26 cellular contexts compared by ENCODE assay signal in the genomic region with DNA sequence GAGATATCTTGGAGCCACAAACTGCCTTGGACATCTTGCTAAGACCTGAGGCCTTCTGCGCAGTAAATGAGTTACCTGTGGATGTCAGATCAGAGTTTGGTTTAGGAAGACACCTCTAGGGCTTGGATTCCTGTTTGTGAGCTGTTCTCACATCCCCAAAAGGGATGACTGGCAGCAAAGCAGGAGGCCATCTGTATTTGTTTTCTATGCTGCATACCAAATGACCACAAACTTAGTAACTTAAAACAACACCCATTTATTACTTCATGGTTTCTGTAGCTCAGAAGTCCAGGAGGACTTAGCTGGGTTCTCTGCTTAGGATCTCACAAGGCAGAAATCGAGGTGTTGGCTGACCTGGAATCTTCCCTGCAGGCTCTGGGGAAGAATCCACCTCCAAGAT.
A peak's percentile ranks its signal among the peaks of the same experiment; 100 is the strongest.
DNase-seq lines count a peak whose midpoint lies in the region; ATAC-seq and TF ChIP-seq lines count a peak whose summit lies in the region.
"Had no signal": no experiment of that assay in that cellular context is flagged by ENCODE, and none has a peak within 500 bp of the region (broad histone marks: within the 10 kb centered on the region; RNA-seq: fewer than 3 reads in every experiment).

No MANE protein-coding gene starts in this region.

- no peak overlapping the region for H2AFZ ChIP-seq in mesenchymal stem cell (ENCODE audit: low read depth, low read length)

- no peaks in the 10 kb centered on the region for H3K9me3 ChIP-seq in mesenchymal stem cell (ENCODE audit: control insufficient read depth, low read length)
- H3K9me3 ChIP-seq in right lobe of liver, result no peaks in the 10 kb centered on the region
- H3K9me3 ChIP-seq: adrenal gland, heart right ventricle, SK-N-SH, vagina had no signal

- no peak overlapping the region for H4K8ac ChIP-seq in mesenchymal stem cell (ENCODE audit: low read length)

- H2BK5ac ChIP-seq in mesenchymal stem cell (ENCODE audit: low read depth, low read length, poor library complexity, severe bottlenecking), result no peak overlapping the region

- ATAC-seq in right lobe of liver, result no peak
- ATAC-seq in left colon, result no peak
- ATAC-seq: activated CD8-positive, alpha-beta T cell treated with anti-CD3 and anti-CD28 coated beads, Interleukin-2, amount 10 ng/mL, durations not matched to agents 7 days and 5 days; heart right ventricle; K562; left lobe of liver; T-helper 17 cell had no signal

- no peak overlapping the region for H4K91ac ChIP-seq in mesenchymal stem cell (ENCODE audit: low read length)

- 89% methylated on average over 2 of the region's 2 CpGs for WGBS in mesenchymal stem cell
- 100% methylated on average over 1 of the region's 2 CpGs for whole genome bisulfite sequencing in right lobe of liver (ENCODE audit: insufficient coverage, low coverage, low lambda C conversion rate, missing lambda C conversion rate)

- DNase-seq in Daoy (ENCODE audit: low read depth) (peak; percentile 21), M059J (ENCODE audit: low read depth) (peak; percentile 75), dedifferentiated amniotic fluid mesenchymal stem cell (ENCODE audit: extremely low spot score) (peak; percentile 56), mesenchymal stem cell (peak; percentile 39), right lobe of liver (no peak), NCI-H1436 treated with DMSO at 0.1 percent for 48 hours (lab: John Stamatoyannopoulos, UW) (no peak), left colon (no peak), GF-D8 (lab: John Stamatoyannopoulos, UW) (no peak)
- DNase-seq: activated CD8-positive, alpha-beta T cell treated with anti-CD3 and anti-CD28 coated beads, Interleukin-2, amount 10 ng/mL, durations not matched to agents 7 days and 5 days; activated T-cell treated with anti-CD3 and anti-CD28 coated beads, Interleukin-2, amount 50 U/mL, for 24 hours; adrenal gland; CD4-positive, alpha-beta memory T cell; GDM1; heart right ventricle; natural killer cell; NCI-H146; NCI-H69; SK-N-SH; stimulated activated CD4-positive, alpha-beta T cell treated with anti-CD3 and anti-CD28 coated beads, Interleukin-12 subunit alpha, Interleukin-12 subunit beta, amount 100 ng/mL, for 4 hours; stimulated activated CD4-positive, alpha-beta T cell treated with anti-CD3 and anti-CD28 coated beads, Interleukin-4, amount 100 ng/mL, for 4 hours; T-helper 17 cell had no signal

- H3K36me3 ChIP-seq in mesenchymal stem cell (ENCODE audit: control insufficient read depth in 1 of 2, insufficient read depth in 2 of 2, low read depth in 1 of 2, low read length in 2 of 2) (no peaks in the 10 kb centered on the region), right lobe of liver (no peaks in the 10 kb centered on the region)
- H3K36me3 ChIP-seq: adrenal gland, cardiac muscle cell, heart right ventricle, vagina had no signal

- TF ChIP-seq CTCF in right lobe of liver (IDR thresholded peaks at IDR 0.05), result no peak

- no peak overlapping the region for H3K4me3 ChIP-seq in mesenchymal stem cell (ENCODE audit: insufficient read depth in 1 of 2, low read depth in 1 of 2, low read length in 2 of 2)
- H3K4me3 ChIP-seq in right lobe of liver, result no peak overlapping the region
- H3K4me3 ChIP-seq: adrenal gland, cardiac muscle cell, heart right ventricle, K562, vagina had no signal

- no peak overlapping the region for H3K18ac ChIP-seq in mesenchymal stem cell (ENCODE audit: low read depth in 1 of 2, low read length in 2 of 2)

- TF ChIP-seq POLR2A in right lobe of liver (IDR thresholded peaks at IDR 0.05), result no peak

- H3K79me1 ChIP-seq in mesenchymal stem cell (replicated peaks; ENCODE audit: low read length, poor library complexity, severe bottlenecking), result no peaks in the 10 kb centered on the region

- H3K9ac ChIP-seq in mesenchymal stem cell (ENCODE audit: low read length), result no peak overlapping the region
- H3K9ac ChIP-seq: SK-N-SH had no signal

- peak overlapping the region in 1 of 2 experiments; percentile 57 for H3K14ac ChIP-seq in mesenchymal stem cell (ENCODE audit: low read length in 2 of 2)

- no peak overlapping the region for H2BK15ac ChIP-seq in mesenchymal stem cell (ENCODE audit: low read depth, poor library complexity, severe bottlenecking)

- H3K27me3 ChIP-seq in mesenchymal stem cell (ENCODE audit: control insufficient read depth in 1 of 2, insufficient read depth in 1 of 2, low read length in 2 of 2) (peaks cover 0 to 15% of the 10 kb centered on the region in 2 experiments), right lobe of liver (no peaks in the 10 kb centered on the region)
- H3K27me3 ChIP-seq: adrenal gland, cardiac muscle cell, heart right ventricle, vagina had no signal

- no peak overlapping the region for H3K23ac ChIP-seq in mesenchymal stem cell (ENCODE audit: low read length in 2 of 2)

- H3K4me1 ChIP-seq in mesenchymal stem cell (ENCODE audit: control insufficient read depth, insufficient read depth, low read depth, low read length), result peaks cover 7% of the 10 kb centered on the region
- H3K4me1 ChIP-seq in right lobe of liver, result no peaks in the 10 kb centered on the region
- H3K4me1 ChIP-seq: adrenal gland, heart right ventricle, vagina had no signal

- no peak overlapping the region for H2BK12ac ChIP-seq in mesenchymal stem cell (ENCODE audit: low read length in 2 of 2)

- no peak overlapping the region for H2BK120ac ChIP-seq in mesenchymal stem cell (ENCODE audit: low read depth, low read length)

- H3K27ac ChIP-seq in mesenchymal stem cell (ENCODE audit: low read length, poor library complexity, severe bottlenecking) (no peak overlapping the region), right lobe of liver (no peak overlapping the region)
- H3K27ac ChIP-seq: adrenal gland, cardiac muscle cell, heart right ventricle, RWPE1, vagina had no signal

- no peak overlapping the region for H2AK5ac ChIP-seq in mesenchymal stem cell (ENCODE audit: low read length, severe bottlenecking)

- intact Hi-C loops in right lobe of liver (cut with DNase I), result no loop called here
- intact Hi-C loops in left colon (cut with DNase I, micrococcal nuclease), result no loop called here

- H3K4me2 ChIP-seq in mesenchymal stem cell (ENCODE audit: low read length, poor library complexity, severe bottlenecking), result no peak overlapping the region
- H3K4me2 ChIP-seq: SK-N-SH had no signal

- H3K4ac ChIP-seq in mesenchymal stem cell (ENCODE audit: low read depth in 1 of 2, low read length in 2 of 2), result no peak overlapping the region

Comparison
In these comparisons a context has a peak if more than half of its experiments do, and no peak if none do; other contexts are left out.
1. DNase-seq: peak in Daoy (single experiment), M059J (single experiment), dedifferentiated amniotic fluid mesenchymal stem cell (single experiment) and mesenchymal stem cell (single experiment); none in right lobe of liver (0 of 3), NCI-H1436 treated with DMSO at 0.1 percent for 48 hours (single experiment), left colon (0 of 2) and GF-D8 (single experiment).